In genomic region chr20:9815662-9816061, GRCh38 we compare ENCODE assay signal across 6 cellular contexts. TPM values are rescaled to one million over a fixed set of nuclear protein-coding genes. Genes with fewer than 3 reads are reported as not detected.
"Had no signal": no experiment of that assay in that cellular context is flagged by ENCODE, and none has a peak within 500 bp of the region (broad histone marks: within the 10 kb centered on the region; RNA-seq: fewer than 3 reads in every experiment).

No MANE protein-coding gene starts in this region.

- DNase-seq: GM23248, GOT3, H7, H9, HCEC 1CT, HFFc6 had no signal

RNA-seq across cellular contexts. Expression of gene PAK5, which starts 23.2 kb away (rescaled TPM):
- total RNA-seq: GM23248, HFFc6 had no signal
